ENCODE assay signal across 10 cellular contexts in the genomic region with DNA sequence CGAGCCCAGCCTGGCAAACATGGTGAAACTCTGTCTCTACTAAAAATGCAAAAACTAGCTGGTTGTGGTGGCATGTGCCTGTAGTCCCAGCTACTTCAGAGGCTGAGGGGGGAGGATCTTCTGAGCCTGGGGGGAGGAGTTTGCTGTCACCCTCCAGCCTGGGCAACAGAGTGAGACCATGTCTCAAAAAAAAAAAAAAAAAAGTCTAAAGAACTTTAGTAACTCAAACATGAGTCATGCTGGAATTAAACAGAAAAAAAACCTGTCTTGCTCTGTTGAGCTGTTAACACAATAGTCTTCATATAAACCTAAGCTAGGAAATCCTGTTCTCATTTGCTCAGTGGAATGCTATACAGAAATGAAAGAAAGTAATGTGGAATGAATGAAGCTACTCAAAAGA. TPM values are rescaled to one million over a fixed set of nuclear protein-coding genes. Genes with fewer than 3 reads are reported as not detected.
A peak's percentile ranks its signal among the peaks of the same experiment; 100 is the strongest.
DNase-seq lines count a peak whose midpoint lies in the region; TF ChIP-seq lines count a peak whose summit lies in the region.
"Had no signal": no experiment of that assay in that cellular context is flagged by ENCODE, and none has a peak within 500 bp of the region (broad histone marks: within the 10 kb centered on the region; RNA-seq: fewer than 3 reads in every experiment).

No MANE protein-coding gene starts in this region.

- H3K27ac Mint-ChIP-seq in progenitor cell of endocrine pancreas = peak overlapping the region; percentile 21
- H3K27ac Mint-ChIP-seq: T-helper 1 cell treated with Interleukin-12 subunit alpha and Interleukin-12 subunit beta and Interleukin-4 antibody, amounts not matched to agents 30 μg/mL and 1 μg/mL, for 36 hours had no signal

- in situ Hi-C loops in KBM-7 (cut with MboI; ENCODE audit: low pct_unique_long_range_greater_than_20kb, low sequenced_read_pairs) = loop anchor here (25.0 kb wide), 1 partner anchor 289 kb away; no protein-coding TSS in a partner anchor

- H3K4me3 ChIP-seq in uterus = no peak overlapping the region

- intact Hi-C loops in uterus (cut with DNase I; ENCODE audit: low total_unique reads) = loop anchor here (10.0 kb wide), 2 partner anchors 287 to 327 kb away; no protein-coding TSS in a partner anchor

- no peaks in the 10 kb centered on the region for H3K36me3 Mint-ChIP-seq in progenitor cell of endocrine pancreas (ENCODE audit: insufficient read depth)

- TF ChIP-seq CTCF in progenitor cell of endocrine pancreas (IDR thresholded peaks at IDR 0.05; ENCODE audit: unreplicated experiment) = no peak
- TF ChIP-seq CTCF in uterus (IDR thresholded peaks at IDR 0.05) = no peak

- DNase-seq in EL (peak; percentile 43), LoVo (ENCODE audit: low spot score) (peak; percentile 17), dermis blood vessel endothelial cell (peak; percentile 61), progenitor cell of endocrine pancreas (ENCODE audit: low spot score, unreplicated experiment) (no peak), KBM-7 (no peak), T1000 (lab: John Stamatoyannopoulos, UW) (no peak), uterus (no peak)
- DNase-seq: cortex of kidney, NCI-H446 treated with DMSO at 0.1 percent for 48 hours had no signal

- H3K27me3 ChIP-seq in uterus = no peaks in the 10 kb centered on the region

- H3K27me3 Mint-ChIP-seq in progenitor cell of endocrine pancreas = no peaks in the 10 kb centered on the region

- no peak overlapping the region for H3K4me3 Mint-ChIP-seq in progenitor cell of endocrine pancreas (ENCODE audit: low read depth)
- H3K4me3 Mint-ChIP-seq: T-helper 1 cell treated with Interleukin-12 subunit alpha and Interleukin-12 subunit beta and Interleukin-4 antibody, amounts not matched to agents 30 μg/mL and 1 μg/mL, for 36 hours had no signal

- TF ChIP-seq POLR2A in uterus (IDR thresholded peaks at IDR 0.05) = no peak

- no peaks in the 10 kb centered on the region for H3K4me1 ChIP-seq in uterus

- H3K9me3 ChIP-seq in uterus = no peaks in the 10 kb centered on the region

- H3K27ac ChIP-seq in uterus = no peak overlapping the region

- H3K4me1 Mint-ChIP-seq in progenitor cell of endocrine pancreas (ENCODE audit: low read depth) = peaks cover 22% of the 10 kb centered on the region

- H3K9me3 Mint-ChIP-seq in progenitor cell of endocrine pancreas (ENCODE audit: low read depth) = no peaks in the 10 kb centered on the region
- H3K9me3 Mint-ChIP-seq: T-helper 1 cell treated with Interleukin-12 subunit alpha and Interleukin-12 subunit beta and Interleukin-4 antibody, amounts not matched to agents 30 μg/mL and 1 μg/mL, for 36 hours had no signal

- no peaks in the 10 kb centered on the region for H3K36me3 ChIP-seq in uterus

RNA-seq across cellular contexts. Expression of a gene that starts 16.7 kb away (rescaled TPM):
- total RNA-seq in dermis blood vessel endothelial cell (1.0 and 1.7 TPM in 2 replicates), progenitor cell of endocrine pancreas (9.1 and 9.3 TPM in 2 replicates), uterus (10 to 100 TPM in 3 of 4 donors, 1 to 10 TPM in 1; 10.0 to 19.5 (median 16.0) TPM)

Comparison
In these comparisons a context has a peak if more than half of its experiments do, and no peak if none do; other contexts are left out.
1. DNase-seq: peak in EL (single experiment), LoVo (single experiment) and dermis blood vessel endothelial cell (single experiment); none in progenitor cell of endocrine pancreas (single experiment), KBM-7 (single experiment), T1000 (single experiment) and uterus (0 of 2).